ENCODE assay signal across 8 cellular contexts in genomic region chr7:39951156-39951942, GRCh38.
A peak's percentile ranks its signal among the peaks of the same experiment; 100 is the strongest.
DNase-seq lines count a peak whose midpoint lies in the region; ATAC-seq and TF ChIP-seq lines count a peak whose summit lies in the region.

No MANE protein-coding gene starts in this region.

- H3K9ac ChIP-seq in mucosa of rectum (ENCODE audit: low read depth in 1 of 2, low read length in 2 of 2) = peak overlapping the region; percentile 83 to 95

- no peaks in the 10 kb centered on the region for H3K27me3 ChIP-seq in mucosa of rectum (ENCODE audit: control insufficient read depth in 2 of 2, insufficient read depth in 2 of 2, low read length in 2 of 2)

- H3K9me3 ChIP-seq in mucosa of rectum (ENCODE audit: control insufficient read depth in 2 of 2, low read length in 2 of 2) = no peaks in the 10 kb centered on the region

- POLR2A ChIA-PET in AG04449 (lab: Yijun Ruan, JAX) = interaction anchor here (0.7 kb wide), 1 partner anchor 182 kb away, joined by 3 read pairs; no protein-coding TSS in a partner anchor

- CTCF ChIA-PET in AG04449 (lab: Yijun Ruan, JAX) = interaction anchor here (1.3 to 4.2 kb wide), 2 partner anchors 55 to 101 kb away, joined by 4 to 21 read pairs; no protein-coding TSS in a partner anchor

- peaks cover 0 to 4% of the 10 kb centered on the region in 2 donors for H3K36me3 ChIP-seq in mucosa of rectum (ENCODE audit: control insufficient read depth in 2 of 2, insufficient read depth in 2 of 2, low read length in 2 of 2)

- H3K4me3 ChIP-seq in AG04449 (ENCODE audit: low read depth, low read length) = peak overlapping the region; percentile 92
- H3K4me3 ChIP-seq in mucosa of rectum (ENCODE audit: low read length in 2 of 2) = peak overlapping the region; percentile 93 to 98

- ATAC-seq in GM18519 (IDR thresholded peaks at IDR 0.05; ENCODE audit: low FRiP score, unreplicated experiment) (peak; percentile 15), HG03097 (IDR thresholded peaks at IDR 0.05; ENCODE audit: low FRiP score, unreplicated experiment) (peak; percentile 23)

- H3K4me1 ChIP-seq in mucosa of rectum (ENCODE audit: control insufficient read depth in 2 of 2, insufficient read depth in 2 of 2, low read length in 2 of 2) = peaks cover 26 to 29% of the 10 kb centered on the region in 2 donors

- H3K27ac ChIP-seq in epithelial cell of prostate = peak overlapping the region; percentile 99
- peak overlapping the region; percentile 100 for H3K27ac ChIP-seq in mucosa of rectum (ENCODE audit: low read depth in 2 of 2, low read length in 2 of 2)

- DNase-seq in AG04449 (ENCODE audit: low read depth, low spot score) = no peak
- peak; percentile 59 to 60 for DNase-seq in NOMO-1 (lab: John Stamatoyannopoulos, UW; ENCODE audit: unreplicated experiment in 2 of 2)
- peak; percentile 51 for DNase-seq in activated T-cell treated with anti-CD3 and anti-CD28 coated beads for 1 hour (ENCODE audit: low read depth)
- DNase-seq in epithelial cell of prostate (ENCODE audit: low read depth, low spot score) = no peak
- DNase-seq in stimulated activated CD8-positive, alpha-beta memory T cell treated with anti-CD3 and anti-CD28 coated beads, Interleukin-4, amount 100 ng/mL, for 48 hours = peak; percentile 76

- TF ChIP-seq CTCF in AG04449 (IDR thresholded peaks at IDR 0.05; ENCODE audit: insufficient read depth, low read length, missing control alignments) = peak; percentile 50

Comparison
In these comparisons a context has a peak if more than half of its experiments do, and no peak if none do; other contexts are left out.
1. DNase-seq: peak in NOMO-1 (2 of 2), activated T-cell treated with anti-CD3 and anti-CD28 coated beads for 1 hour (single experiment) and stimulated activated CD8-positive, alpha-beta memory T cell treated with anti-CD3 and anti-CD28 coated beads, Interleukin-4, amount 100 ng/mL, for 48 hours (single experiment); none in AG04449 (single experiment) and epithelial cell of prostate (single experiment).